In genomic region chr2:23452397-23452796, GRCh38 we compare ENCODE assay signal across 19 cellular contexts.
A peak's percentile ranks its signal among the peaks of the same experiment; 100 is the strongest.
DNase-seq lines count a peak whose midpoint lies in the region; ATAC-seq, FAIRE-seq and TF ChIP-seq lines count a peak whose summit lies in the region.
"Had no signal": no experiment of that assay in that cellular context is flagged by ENCODE, and none has a peak within 500 bp of the region (broad histone marks: within the 10 kb centered on the region; RNA-seq: fewer than 3 reads in every experiment).

No MANE protein-coding gene starts in this region.

- no peak overlapping the region for H3K9ac ChIP-seq in stomach smooth muscle (ENCODE audit: low read length in 2 of 2)
- H3K9ac ChIP-seq: parathyroid adenoma had no signal

- peak overlapping the region; percentile 67 for H3K27ac ChIP-seq in stomach smooth muscle (ENCODE audit: low read length)
- H3K27ac ChIP-seq: body of pancreas, parathyroid adenoma had no signal

- no peaks in the 10 kb centered on the region for H3K36me3 ChIP-seq in stomach smooth muscle (ENCODE audit: control insufficient read depth in 2 of 2, insufficient read depth in 2 of 2, low read length in 2 of 2)

- CTCF ChIA-PET in activated CD8-positive, alpha-beta T cell treated with anti-CD3 and anti-CD28 coated beads for 36 hours (lab: Charles Lee) = no interaction called here
- CTCF ChIA-PET in activated CD8-positive, alpha-beta T cell treated with anti-CD3 and anti-CD28 coated beads, Interleukin-2, amount 10 ng/mL, durations not matched to agents 7 days and 5 days (lab: Charles Lee) = no interaction called here

- peaks cover 25% of the 10 kb centered on the region for H3K27me3 Mint-ChIP-seq in activated CD8-positive, alpha-beta T cell treated with anti-CD3 and anti-CD28 coated beads for 36 hours
- peaks cover 40% of the 10 kb centered on the region for H3K27me3 Mint-ChIP-seq in activated CD8-positive, alpha-beta T cell treated with anti-CD3 and anti-CD28 coated beads, Interleukin-2, amount 10 ng/mL, durations not matched to agents 7 days and 5 days (ENCODE audit: low read depth)

- H3K4me1 ChIP-seq in stomach smooth muscle (ENCODE audit: control insufficient read depth, insufficient read depth, low read length) = peaks cover 34% of the 10 kb centered on the region
- H3K4me1 ChIP-seq: body of pancreas, parathyroid adenoma had no signal

- no peaks in the 10 kb centered on the region for H3K27me3 ChIP-seq in stomach smooth muscle (ENCODE audit: control insufficient read depth in 1 of 2, insufficient read depth in 2 of 2, low read length in 2 of 2)
- H3K27me3 ChIP-seq: body of pancreas had no signal

- H3K36me3 Mint-ChIP-seq in activated CD8-positive, alpha-beta T cell treated with anti-CD3 and anti-CD28 coated beads for 36 hours (ENCODE audit: low read depth) = no peaks in the 10 kb centered on the region
- H3K36me3 Mint-ChIP-seq in activated CD8-positive, alpha-beta T cell treated with anti-CD3 and anti-CD28 coated beads, Interleukin-2, amount 10 ng/mL, durations not matched to agents 7 days and 5 days (ENCODE audit: low read depth) = no peaks in the 10 kb centered on the region
- H3K36me3 Mint-ChIP-seq: CD14-positive monocyte had no signal

- in situ Hi-C loops in G401 (cut with HindIII; ENCODE audit: low sequenced_read_pairs) = no loop called here

- peak; percentile 9 for ATAC-seq in activated CD8-positive, alpha-beta T cell treated with anti-CD3 and anti-CD28 coated beads for 36 hours
- ATAC-seq in activated CD8-positive, alpha-beta T cell treated with anti-CD3 and anti-CD28 coated beads, Interleukin-2, amount 10 ng/mL, durations not matched to agents 7 days and 5 days = no peak
- no peak for ATAC-seq in GM18511 (IDR thresholded peaks at IDR 0.05; ENCODE audit: unreplicated experiment)
- ATAC-seq: body of pancreas had no signal

- no peak for FAIRE-seq in GM19239 (lab: Jason Lieb, UNC)

- POLR2A ChIA-PET in activated CD8-positive, alpha-beta T cell treated with anti-CD3 and anti-CD28 coated beads for 36 hours (lab: Charles Lee) = no interaction called here
- POLR2A ChIA-PET in activated CD8-positive, alpha-beta T cell treated with anti-CD3 and anti-CD28 coated beads, Interleukin-2, amount 10 ng/mL, durations not matched to agents 7 days and 5 days (lab: Charles Lee) = no interaction called here

- TF ChIP-seq CTCF in activated CD8-positive, alpha-beta T cell treated with anti-CD3 and anti-CD28 coated beads for 36 hours (IDR thresholded peaks at IDR 0.05) = no peak

- no peak overlapping the region for H3K27ac Mint-ChIP-seq in activated CD8-positive, alpha-beta T cell treated with anti-CD3 and anti-CD28 coated beads for 36 hours
- no peak overlapping the region for H3K27ac Mint-ChIP-seq in activated CD8-positive, alpha-beta T cell treated with anti-CD3 and anti-CD28 coated beads, Interleukin-2, amount 10 ng/mL, durations not matched to agents 7 days and 5 days
- H3K27ac Mint-ChIP-seq: CD14-positive monocyte had no signal

- DNase-seq in activated CD8-positive, alpha-beta T cell treated with anti-CD3 and anti-CD28 coated beads for 36 hours = no peak
- no peak for DNase-seq in activated CD8-positive, alpha-beta T cell treated with anti-CD3 and anti-CD28 coated beads, Interleukin-2, amount 10 ng/mL, durations not matched to agents 7 days and 5 days
- DNase-seq in HT1080 (ENCODE audit: low read depth) (peak; percentile 10), left kidney (ENCODE audit: low read depth, low spot score) (peak; percentile 33), G401 (ENCODE audit: low spot score) (no peak), GM19239 (ENCODE audit: insufficient read length, low spot score) (no peak)
- DNase-seq: ACHN; activated naive CD4-positive, alpha-beta T cell treated with anti-CD3 and anti-CD28 coated beads, Interleukin-2, amount 50 U/mL, for 16 hours; activated T-cell treated with anti-CD3 and anti-CD28 coated beads, Interleukin-2, amount 50 U/mL, for 4 hours; DMS 273 treated with DMSO at 0.1 percent for 48 hours; NCI-H2029 treated with DMSO at 0.1 percent for 48 hours; NCI-H524 treated with DMSO at 0.1 percent for 48 hours; SHP77 treated with DMSO at 0.1 percent for 48 hours had no signal

- intact Hi-C loops in activated CD8-positive, alpha-beta T cell treated with anti-CD3 and anti-CD28 coated beads for 36 hours (cut with micrococcal nuclease) = no loop called here

- H3K9me3 ChIP-seq in stomach smooth muscle (ENCODE audit: control insufficient read depth in 2 of 2, low read length in 2 of 2) = no peaks in the 10 kb centered on the region
- H3K9me3 ChIP-seq: body of pancreas had no signal

- H3K4me3 ChIP-seq in stomach smooth muscle (ENCODE audit: low read length in 2 of 2) = no peak overlapping the region
- H3K4me3 ChIP-seq: body of pancreas had no signal

- no peaks in the 10 kb centered on the region for H3K9me3 Mint-ChIP-seq in activated CD8-positive, alpha-beta T cell treated with anti-CD3 and anti-CD28 coated beads for 36 hours
- H3K9me3 Mint-ChIP-seq in activated CD8-positive, alpha-beta T cell treated with anti-CD3 and anti-CD28 coated beads, Interleukin-2, amount 10 ng/mL, durations not matched to agents 7 days and 5 days (ENCODE audit: insufficient read depth) = no peaks in the 10 kb centered on the region
- H3K9me3 Mint-ChIP-seq: activated T-cell treated with anti-CD3 and anti-CD28 coated beads, Interleukin-2, amount 50 U/mL, for 4 hours; T-helper 2 cell treated with Interferon-gamma antibody and Interleukin-4, amounts not matched to agents 5 μg/mL and 100 μg/mL, for 36 hours had no signal

- no peak overlapping the region for H3K4me3 Mint-ChIP-seq in activated CD8-positive, alpha-beta T cell treated with anti-CD3 and anti-CD28 coated beads for 36 hours
- H3K4me3 Mint-ChIP-seq in activated CD8-positive, alpha-beta T cell treated with anti-CD3 and anti-CD28 coated beads, Interleukin-2, amount 10 ng/mL, durations not matched to agents 7 days and 5 days = no peak overlapping the region

- peaks cover 34% of the 10 kb centered on the region for H3K4me1 Mint-ChIP-seq in activated CD8-positive, alpha-beta T cell treated with anti-CD3 and anti-CD28 coated beads for 36 hours (ENCODE audit: low read depth)
- peaks cover 39% of the 10 kb centered on the region for H3K4me1 Mint-ChIP-seq in activated CD8-positive, alpha-beta T cell treated with anti-CD3 and anti-CD28 coated beads, Interleukin-2, amount 10 ng/mL, durations not matched to agents 7 days and 5 days (ENCODE audit: low read depth)

Comparison
In these comparisons a context has a peak if more than half of its experiments do, and no peak if none do; other contexts are left out.
1. DNase-seq: peak in HT1080 (single experiment) and left kidney (single experiment); none in activated CD8-positive, alpha-beta T cell treated with anti-CD3 and anti-CD28 coated beads for 36 hours (single experiment), activated CD8-positive, alpha-beta T cell treated with anti-CD3 and anti-CD28 coated beads, Interleukin-2, amount 10 ng/mL, durations not matched to agents 7 days and 5 days (single experiment), G401 (single experiment) and GM19239 (single experiment).